21 cellular contexts compared by ENCODE assay signal in the genomic region with DNA sequence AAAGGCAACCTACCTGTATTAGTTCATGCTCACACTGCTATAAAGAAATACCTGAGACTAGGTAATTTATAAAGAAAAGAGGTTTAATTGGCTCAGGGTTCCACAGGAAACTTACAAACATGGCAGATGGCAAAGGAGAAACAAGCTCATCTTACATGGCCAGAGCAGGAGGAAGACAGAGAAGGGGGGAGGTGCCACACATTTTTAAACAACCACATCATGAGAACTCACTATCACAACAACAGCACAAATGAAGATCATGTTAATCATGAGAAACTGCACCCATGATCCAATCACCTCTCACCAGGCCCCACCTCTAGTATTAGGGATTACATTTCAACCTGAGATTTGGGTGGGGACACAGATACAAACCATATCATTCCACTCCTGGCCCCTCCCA.
DNase-seq lines count a peak whose midpoint lies in the region; ATAC-seq, FAIRE-seq and TF ChIP-seq lines count a peak whose summit lies in the region.
"Had no signal": no experiment of that assay in that cellular context is flagged by ENCODE, and none has a peak within 500 bp of the region (broad histone marks: within the 10 kb centered on the region; RNA-seq: fewer than 3 reads in every experiment).

No MANE protein-coding gene starts in this region.

- DNase-seq in AG09309 (ENCODE audit: low read depth) (peak; percentile 5), HS-27A (ENCODE audit: low read depth) (peak; percentile 41), bronchial epithelial cell (ENCODE audit: low read depth) (peak; percentile 16), mesothelial cell of epicardium (ENCODE audit: low spot score in 2 of 2, unreplicated experiment in 2 of 2) (no peak), NCI-H345 (lab: John Stamatoyannopoulos, UW) (no peak), T-helper 17 cell (no peak)
- no peak for DNase-seq in naive thymus-derived CD4-positive, alpha-beta T cell
- DNase-seq: activated CD4-positive, alpha-beta T cell treated with anti-CD3 and anti-CD28 coated beads for 48 hours; activated gamma-delta T cell; anterior cingulate cortex; Caco-2; left lung; NCI-H2029 treated with DMSO at 0.1 percent for 48 hours; NCI-H526; nucleus accumbens; stimulated activated CD4-positive, alpha-beta T cell treated with anti-CD3 and anti-CD28 coated beads, Interleukin-2, amount 100 ng/mL, for 24 hours; stimulated activated naive CD8-positive, alpha-beta T cell treated with anti-CD3 and anti-CD28 coated beads, Interleukin-15, amount 100 ng/mL, for 72 hours had no signal

- intact Hi-C loops in naive thymus-derived CD4-positive, alpha-beta T cell (cut with micrococcal nuclease), result no loop called here

- POLR2A ChIA-PET in naive thymus-derived CD4-positive, alpha-beta T cell (lab: Charles Lee), result no interaction called here

- H3K27ac ChIP-seq in naive thymus-derived CD4-positive, alpha-beta T cell (ENCODE audit: low read depth, low read length), result no peak overlapping the region
- H3K27ac ChIP-seq: gastroesophageal sphincter, left lung had no signal

- peaks cover 17% of the 10 kb centered on the region for H3K4me1 Mint-ChIP-seq in mesothelial cell of epicardium
- H3K4me1 Mint-ChIP-seq in T-helper 17 cell, result no peaks in the 10 kb centered on the region
- no peaks in the 10 kb centered on the region for H3K4me1 Mint-ChIP-seq in naive thymus-derived CD4-positive, alpha-beta T cell
- H3K4me1 Mint-ChIP-seq: stimulated activated naive CD8-positive, alpha-beta T cell treated with anti-CD3 and anti-CD28 coated beads, Interleukin-15, amount 100 ng/mL, for 72 hours had no signal

- H3K9me3 ChIP-seq in T-helper 17 cell (ENCODE audit: control insufficient read depth, low read length, poor library complexity, severe bottlenecking), result no peaks in the 10 kb centered on the region
- H3K9me3 ChIP-seq in naive thymus-derived CD4-positive, alpha-beta T cell (ENCODE audit: control insufficient read depth in 2 of 3, low read length in 3 of 3), result no peaks in the 10 kb centered on the region
- H3K9me3 ChIP-seq: Caco-2 had no signal

- peaks cover 25% of the 10 kb centered on the region for H3K9me3 Mint-ChIP-seq in mesothelial cell of epicardium
- peaks cover 0 to 27% (median 10%) of the 10 kb centered on the region in 11 donors for H3K9me3 Mint-ChIP-seq in naive thymus-derived CD4-positive, alpha-beta T cell

- ATAC-seq in GM19467 (IDR thresholded peaks at IDR 0.05; ENCODE audit: unreplicated experiment) (no peak), T-helper 17 cell (no peak)
- no peak for ATAC-seq in naive thymus-derived CD4-positive, alpha-beta T cell
- ATAC-seq: gastroesophageal sphincter; left lung; sciatic nerve; stimulated activated naive CD8-positive, alpha-beta T cell treated with anti-CD3 and anti-CD28 coated beads, Interleukin-15, amount 100 ng/mL, for 72 hours had no signal

- CTCF ChIA-PET in naive thymus-derived CD4-positive, alpha-beta T cell (lab: Charles Lee), result no interaction called here

- H3K4me3 Mint-ChIP-seq in mesothelial cell of epicardium, result no peak overlapping the region
- H3K4me3 Mint-ChIP-seq in T-helper 17 cell, result no peak overlapping the region
- H3K4me3 Mint-ChIP-seq in naive thymus-derived CD4-positive, alpha-beta T cell, result no peak overlapping the region
- H3K4me3 Mint-ChIP-seq: stimulated activated naive CD8-positive, alpha-beta T cell treated with anti-CD3 and anti-CD28 coated beads, Interleukin-15, amount 100 ng/mL, for 72 hours had no signal

- peaks cover 4% of the 10 kb centered on the region for H3K36me3 Mint-ChIP-seq in mesothelial cell of epicardium
- no peaks in the 10 kb centered on the region for H3K36me3 Mint-ChIP-seq in T-helper 17 cell (ENCODE audit: low read depth)
- H3K36me3 Mint-ChIP-seq in naive thymus-derived CD4-positive, alpha-beta T cell, result no peaks in the 10 kb centered on the region

- no peak for TF ChIP-seq CTCF in AG09309 (IDR thresholded peaks at IDR 0.05; ENCODE audit: control insufficient read depth, insufficient read depth, low read depth, low read length, missing control alignments)
- no peak for TF ChIP-seq CTCF in bronchial epithelial cell (IDR thresholded peaks at IDR 0.05; ENCODE audit: insufficient read depth, low read length, severe bottlenecking)
- TF ChIP-seq CTCF in mesothelial cell of epicardium (IDR thresholded peaks at IDR 0.05; ENCODE audit: unreplicated experiment), result no peak

- no peaks in the 10 kb centered on the region for H3K4me1 ChIP-seq in naive thymus-derived CD4-positive, alpha-beta T cell (ENCODE audit: control insufficient read depth in 2 of 2, insufficient read depth in 2 of 2, low read length in 2 of 2)
- H3K4me1 ChIP-seq: Caco-2, gastroesophageal sphincter, left lung had no signal

- FAIRE-seq in bronchial epithelial cell (lab: Jason Lieb, UNC), result no peak
- FAIRE-seq: GM19239 had no signal

- no peaks in the 10 kb centered on the region for H3K27me3 ChIP-seq in bronchial epithelial cell (ENCODE audit: control insufficient read depth, insufficient read depth, low read length)
- H3K27me3 ChIP-seq in naive thymus-derived CD4-positive, alpha-beta T cell (ENCODE audit: control insufficient read depth in 2 of 2, insufficient read depth in 2 of 2, low read length in 2 of 2), result no peaks in the 10 kb centered on the region
- H3K27me3 ChIP-seq: gastroesophageal sphincter, left lung had no signal

- H3K27ac Mint-ChIP-seq in mesothelial cell of epicardium (peak overlapping the region; percentile 31), T-helper 17 cell (no peak overlapping the region)
- no peak overlapping the region for H3K27ac Mint-ChIP-seq in naive thymus-derived CD4-positive, alpha-beta T cell
- H3K27ac Mint-ChIP-seq: stimulated activated naive CD8-positive, alpha-beta T cell treated with anti-CD3 and anti-CD28 coated beads, Interleukin-15, amount 100 ng/mL, for 72 hours had no signal

- H3K4me3 ChIP-seq in AG09309 (ENCODE audit: control insufficient read depth, low read depth, low read length), result no peak overlapping the region
- H3K4me3 ChIP-seq in bronchial epithelial cell (ENCODE audit: low read depth, low read length), result no peak overlapping the region
- H3K4me3 ChIP-seq in naive thymus-derived CD4-positive, alpha-beta T cell (ENCODE audit: low read length), result no peak overlapping the region
- H3K4me3 ChIP-seq: gastroesophageal sphincter, left lung had no signal

- H3K36me3 ChIP-seq in bronchial epithelial cell (ENCODE audit: control insufficient read depth, insufficient read depth, low read length), result no peaks in the 10 kb centered on the region
- H3K36me3 ChIP-seq in naive thymus-derived CD4-positive, alpha-beta T cell (ENCODE audit: control insufficient read depth in 2 of 3, insufficient read depth in 3 of 3, low read length in 3 of 3), result no peaks in the 10 kb centered on the region
- H3K36me3 ChIP-seq: gastroesophageal sphincter, left lung had no signal

- H3K27me3 Mint-ChIP-seq in mesothelial cell of epicardium (ENCODE audit: low read depth) (no peaks in the 10 kb centered on the region), T-helper 17 cell (no peaks in the 10 kb centered on the region)
- H3K27me3 Mint-ChIP-seq in naive thymus-derived CD4-positive, alpha-beta T cell, result peaks cover 0 to 3% (median 0%) of the 10 kb centered on the region in 5 donors
- H3K27me3 Mint-ChIP-seq: stimulated activated naive CD8-positive, alpha-beta T cell treated with anti-CD3 and anti-CD28 coated beads, Interleukin-15, amount 100 ng/mL, for 72 hours had no signal

Comparison
In these comparisons a context has a peak if more than half of its experiments do, and no peak if none do; other contexts are left out.
1. DNase-seq: peak in AG09309 (single experiment), HS-27A (single experiment) and bronchial epithelial cell (single experiment); none in mesothelial cell of epicardium (0 of 2), NCI-H345 (single experiment), T-helper 17 cell (0 of 3) and naive thymus-derived CD4-positive, alpha-beta T cell (0 of 9).